In genomic region chr22:30317778-30318177, GRCh38 we compare ENCODE assay signal across 17 cellular contexts. TPM values are rescaled to one million over a fixed set of nuclear protein-coding genes. Genes with fewer than 3 reads are reported as not detected.
DNase-seq lines count a peak whose midpoint lies in the region; ATAC-seq lines count a peak whose summit lies in the region.
"Had no signal": no experiment of that assay in that cellular context is flagged by ENCODE, and none has a peak within 500 bp of the region (broad histone marks: within the 10 kb centered on the region; RNA-seq: fewer than 3 reads in every experiment).

No MANE protein-coding gene starts in this region.

- no peak overlapping the region for H4K8ac ChIP-seq in trophoblast cell (ENCODE audit: low read depth, low read length)

- peaks cover 45% of the 10 kb centered on the region for H3K36me3 Mint-ChIP-seq in CD4-positive, CD25-positive, alpha-beta regulatory T cell
- H3K36me3 Mint-ChIP-seq in CD8-positive, alpha-beta memory T cell: peaks cover 0 to 44% (median 11%) of the 10 kb centered on the region in 3 donors
- H3K36me3 Mint-ChIP-seq in dendritic cell treated with granulocyte-macrophage colony-stimulating factor and Interleukin-4, amounts not matched to agents 40 ng/mL and 50 ng/mL, for 4 days (ENCODE audit: low read depth): peaks cover 87% of the 10 kb centered on the region
- H3K36me3 Mint-ChIP-seq: mesothelial cell of epicardium had no signal

- peaks cover 24% of the 10 kb centered on the region for H3K36me3 ChIP-seq in CD4-positive, CD25-positive, alpha-beta regulatory T cell (ENCODE audit: control insufficient read depth, insufficient read depth, low read length)
- peaks cover 13% of the 10 kb centered on the region for H3K36me3 ChIP-seq in CD8-positive, alpha-beta memory T cell (ENCODE audit: insufficient read depth, low read length)
- H3K36me3 ChIP-seq in trophoblast cell (ENCODE audit: control insufficient read depth in 1 of 2, insufficient read depth in 2 of 2, low read length in 2 of 2): peaks cover 32 to 45% of the 10 kb centered on the region in 2 experiments

- H3K4me1 Mint-ChIP-seq in CD4-positive, CD25-positive, alpha-beta regulatory T cell: peaks cover 24 to 96% (median 77%) of the 10 kb centered on the region in 4 donors
- H3K4me1 Mint-ChIP-seq in CD8-positive, alpha-beta memory T cell: peaks cover 89 to 95% (median 94%) of the 10 kb centered on the region in 3 donors
- peaks cover 94% of the 10 kb centered on the region for H3K4me1 Mint-ChIP-seq in dendritic cell treated with granulocyte-macrophage colony-stimulating factor and Interleukin-4, amounts not matched to agents 40 ng/mL and 50 ng/mL, for 4 days (ENCODE audit: low read depth)

- POLR2A ChIA-PET in CD8-positive, alpha-beta memory T cell (lab: Charles Lee): no interaction called here

- H3K23ac ChIP-seq in trophoblast cell (ENCODE audit: low read length): no peak overlapping the region

- H2AFZ ChIP-seq in trophoblast cell (ENCODE audit: insufficient read depth, low read length, poor library complexity): no peak overlapping the region

- no peak overlapping the region for H2AK5ac ChIP-seq in trophoblast cell (ENCODE audit: low read length)

- no peak overlapping the region for H2BK120ac ChIP-seq in trophoblast cell (ENCODE audit: insufficient read depth, low read length, poor library complexity)

- H3K27me3 Mint-ChIP-seq in CD4-positive, CD25-positive, alpha-beta regulatory T cell: no peaks in the 10 kb centered on the region
- no peaks in the 10 kb centered on the region for H3K27me3 Mint-ChIP-seq in CD8-positive, alpha-beta memory T cell
- H3K27me3 Mint-ChIP-seq in dendritic cell treated with granulocyte-macrophage colony-stimulating factor and Interleukin-4, amounts not matched to agents 40 ng/mL and 50 ng/mL, for 4 days: no peaks in the 10 kb centered on the region
- H3K27me3 Mint-ChIP-seq: activated CD4-positive, alpha-beta T cell treated with anti-CD3 and anti-CD28 coated beads, Interleukin-2, amount 10 ng/mL, durations not matched to agents 24 days and 14 days had no signal

- H3K4me1 ChIP-seq in CD4-positive, CD25-positive, alpha-beta regulatory T cell (ENCODE audit: control insufficient read depth, insufficient read depth, low read length, poor library complexity, severe bottlenecking): peaks cover 99% of the 10 kb centered on the region
- peaks cover 100% of the 10 kb centered on the region for H3K4me1 ChIP-seq in CD8-positive, alpha-beta memory T cell (ENCODE audit: insufficient read depth, low read length)
- H3K4me1 ChIP-seq in trophoblast cell (ENCODE audit: control insufficient read depth in 1 of 2, insufficient read depth in 2 of 2, low read length in 2 of 2): peaks cover 53 to 64% of the 10 kb centered on the region in 2 experiments

- no peak overlapping the region for H2BK5ac ChIP-seq in trophoblast cell (ENCODE audit: low read depth, low read length, poor library complexity)

- no peak overlapping the region for H4K91ac ChIP-seq in trophoblast cell (ENCODE audit: low read depth, low read length)

- H3K79me2 ChIP-seq in trophoblast cell (ENCODE audit: control insufficient read depth, insufficient read depth, low read length, poor library complexity): peaks cover 31% of the 10 kb centered on the region

- no peak overlapping the region for H4K12ac ChIP-seq in trophoblast cell (ENCODE audit: low read depth, low read length)

- H3K9ac ChIP-seq in trophoblast cell (ENCODE audit: low read length): no peak overlapping the region

- H3K4me2 ChIP-seq in trophoblast cell (ENCODE audit: low read length): no peak overlapping the region

- H2BK12ac ChIP-seq in trophoblast cell (ENCODE audit: low read length): no peak overlapping the region

- H3K4me3 ChIP-seq in CD4-positive, CD25-positive, alpha-beta regulatory T cell (ENCODE audit: low read depth, low read length): no peak overlapping the region
- H3K4me3 ChIP-seq in CD8-positive, alpha-beta memory T cell (ENCODE audit: low read length): no peak overlapping the region
- no peak overlapping the region for H3K4me3 ChIP-seq in trophoblast cell (ENCODE audit: low read depth, low read length)
- H3K4me3 ChIP-seq: tibial artery had no signal

- ATAC-seq in CD4-positive, CD25-positive, alpha-beta regulatory T cell (ENCODE audit: low read depth in 2 of 2): no peak
- ATAC-seq in HG03175 (IDR thresholded peaks at IDR 0.05; ENCODE audit: unreplicated experiment) (no peak), HG03378 (IDR thresholded peaks at IDR 0.05; ENCODE audit: unreplicated experiment) (no peak)
- ATAC-seq: Right ventricle myocardium inferior had no signal

- H3K27ac ChIP-seq in CD4-positive, CD25-positive, alpha-beta regulatory T cell (ENCODE audit: insufficient read depth, low read length, poor library complexity, severe bottlenecking): no peak overlapping the region
- no peak overlapping the region for H3K27ac ChIP-seq in CD8-positive, alpha-beta memory T cell (ENCODE audit: low read depth, low read length)
- peak overlapping the region; percentile 29 for H3K27ac ChIP-seq in trophoblast cell (ENCODE audit: low read depth, low read length)

- H3K4ac ChIP-seq in trophoblast cell (ENCODE audit: low read depth, low read length): peak overlapping the region; percentile 31

- no peak for DNase-seq in CD4-positive, CD25-positive, alpha-beta regulatory T cell
- DNase-seq in CD8-positive, alpha-beta memory T cell: no peak
- DNase-seq in trophoblast cell: no peak
- DNase-seq in GM19238 (ENCODE audit: insufficient read length, low spot score): no peak
- DNase-seq: activated CD4-positive, alpha-beta T cell treated with anti-CD3 and anti-CD28 coated beads, Interleukin-2, amount 10 ng/mL, durations not matched to agents 24 days and 14 days; erythroblast; NCI-H1417 treated with DMSO at 0.1 percent for 48 hours; NCI-H526 treated with DMSO at 0.1 percent for 48 hours; SW 1271; tibial artery had no signal

- H3K9me3 Mint-ChIP-seq in CD4-positive, CD25-positive, alpha-beta regulatory T cell: peaks cover 0 to under 1% (median 0%) of the 10 kb centered on the region in 7 donors
- no peaks in the 10 kb centered on the region for H3K9me3 Mint-ChIP-seq in CD8-positive, alpha-beta memory T cell
- no peaks in the 10 kb centered on the region for H3K9me3 Mint-ChIP-seq in dendritic cell treated with granulocyte-macrophage colony-stimulating factor and Interleukin-4, amounts not matched to agents 40 ng/mL and 50 ng/mL, for 4 days
- H3K9me3 Mint-ChIP-seq: activated CD4-positive, alpha-beta T cell treated with anti-CD3 and anti-CD28 coated beads, Interleukin-2, amount 10 ng/mL, durations not matched to agents 24 days and 14 days; mesothelial cell of epicardium had no signal

- H3K79me1 ChIP-seq in trophoblast cell (ENCODE audit: low read length): peaks cover 16% of the 10 kb centered on the region

- H3K9me3 ChIP-seq in CD4-positive, CD25-positive, alpha-beta regulatory T cell (ENCODE audit: control insufficient read depth in 2 of 2, low read length in 2 of 2): no peaks in the 10 kb centered on the region
- no peaks in the 10 kb centered on the region for H3K9me3 ChIP-seq in CD8-positive, alpha-beta memory T cell (ENCODE audit: low read length)
- H3K9me3 ChIP-seq in trophoblast cell (ENCODE audit: insufficient read depth, low read depth, low read length): no peaks in the 10 kb centered on the region
- H3K9me3 ChIP-seq: tibial artery had no signal

- H3K27me3 ChIP-seq in CD4-positive, CD25-positive, alpha-beta regulatory T cell (ENCODE audit: control insufficient read depth, insufficient read depth, low read length): no peaks in the 10 kb centered on the region
- H3K27me3 ChIP-seq in CD8-positive, alpha-beta memory T cell (ENCODE audit: insufficient read depth, low read length, poor library complexity, severe bottlenecking): no peaks in the 10 kb centered on the region
- H3K27me3 ChIP-seq in trophoblast cell (ENCODE audit: insufficient read depth, low read length): no peaks in the 10 kb centered on the region
- H3K27me3 ChIP-seq: tibial artery had no signal

- H3K27ac Mint-ChIP-seq in CD4-positive, CD25-positive, alpha-beta regulatory T cell: peak overlapping the region; percentile 81 to 92 (median 89)
- H3K27ac Mint-ChIP-seq in CD8-positive, alpha-beta memory T cell: peak overlapping the region in 7 of 8 donors; percentile 42 to 80 (median 74)
- peak overlapping the region; percentile 48 for H3K27ac Mint-ChIP-seq in dendritic cell treated with granulocyte-macrophage colony-stimulating factor and Interleukin-4, amounts not matched to agents 40 ng/mL and 50 ng/mL, for 4 days
- H3K27ac Mint-ChIP-seq: mesothelial cell of epicardium had no signal

- H3K18ac ChIP-seq in trophoblast cell (ENCODE audit: low read length): peak overlapping the region; percentile 24

- intact Hi-C loops in dendritic cell treated with granulocyte-macrophage colony-stimulating factor and Interleukin-4, amounts not matched to agents 40 ng/mL and 50 ng/mL, for 4 days (cut with micrococcal nuclease): no loop called here

- no CpG with 5 or more reads among the region's 1 CpG for WGBS in trophoblast cell (ENCODE audit: extremely low coverage, insufficient coverage, insufficient read length)

- no peak overlapping the region for H3K14ac ChIP-seq in trophoblast cell (ENCODE audit: low read length)

- H3K4me3 Mint-ChIP-seq in CD4-positive, CD25-positive, alpha-beta regulatory T cell: peak overlapping the region in 3 of 4 donors; percentile 60 to 75 (median 71)
- peak overlapping the region in 3 of 7 donors; percentile 44 to 49 (median 48) for H3K4me3 Mint-ChIP-seq in CD8-positive, alpha-beta memory T cell
- H3K4me3 Mint-ChIP-seq in dendritic cell treated with granulocyte-macrophage colony-stimulating factor and Interleukin-4, amounts not matched to agents 40 ng/mL and 50 ng/mL, for 4 days: no peak overlapping the region
- H3K4me3 Mint-ChIP-seq: activated CD4-positive, alpha-beta T cell treated with anti-CD3 and anti-CD28 coated beads, Interleukin-2, amount 10 ng/mL, durations not matched to agents 24 days and 14 days; mesothelial cell of epicardium had no signal

- CTCF ChIA-PET in CD8-positive, alpha-beta memory T cell (lab: Charles Lee): interaction anchor here (1.4 to 4.7 kb wide), 2 partner anchors 9 to 29 kb away, joined by 6 to 26 read pairs; partner anchors contain the start of genes CASTOR1 and TBC1D10A

RNA-seq across cellular contexts. Expression of gene TBC1D10A, which starts 9.0 kb away (rescaled TPM):
- total RNA-seq in CD4-positive, CD25-positive, alpha-beta regulatory T cell: 67.5 TPM
- polyA plus RNA-seq in CD4-positive, CD25-positive, alpha-beta regulatory T cell: 10 to 100 TPM; 44.2 to 58.0 (median 47.4) TPM
- total RNA-seq in CD8-positive, alpha-beta memory T cell: 10 to 100 TPM; 14.7 to 17.3 TPM
- polyA plus RNA-seq in CD8-positive, alpha-beta memory T cell: 55.2 TPM
- 43.9 and 46.1 TPM in 2 replicates for polyA plus RNA-seq in trophoblast cell (2013)

RNA-seq across cellular contexts. Expression of gene CASTOR1, which starts 28.5 kb away (rescaled TPM):
- total RNA-seq in CD4-positive, CD25-positive, alpha-beta regulatory T cell: 18.7 TPM
- 10 to 100 TPM; 10.9 to 16.4 (median 12.1) TPM for polyA plus RNA-seq in CD4-positive, CD25-positive, alpha-beta regulatory T cell
- total RNA-seq in CD8-positive, alpha-beta memory T cell: 1 to 10 TPM; 4.0 to 5.3 TPM
- polyA plus RNA-seq in CD8-positive, alpha-beta memory T cell: 17.8 TPM
- 41.1 and 44.2 TPM in 2 replicates for polyA plus RNA-seq in trophoblast cell (2013)

RNA-seq across cellular contexts. Expression of gene SF3A1, which starts 38.9 kb away (rescaled TPM):
- 389 TPM for total RNA-seq in CD4-positive, CD25-positive, alpha-beta regulatory T cell
- 10 to 100 TPM; 66.6 to 78.6 (median 75.1) TPM for polyA plus RNA-seq in CD4-positive, CD25-positive, alpha-beta regulatory T cell
- total RNA-seq in CD8-positive, alpha-beta memory T cell: 100 to 1,000 TPM; 235 to 241 TPM
- 139 TPM for polyA plus RNA-seq in CD8-positive, alpha-beta memory T cell
- 188 and 193 TPM in 2 replicates for polyA plus RNA-seq in trophoblast cell (2013)

RNA-seq across cellular contexts. Expression of gene CCDC157, which starts 39.0 kb away (rescaled TPM):
- 7.1 TPM for total RNA-seq in CD4-positive, CD25-positive, alpha-beta regulatory T cell
- 1 to 10 TPM; 1.3 to 2.4 (median 1.9) TPM for polyA plus RNA-seq in CD4-positive, CD25-positive, alpha-beta regulatory T cell
- 1 to 10 TPM; 2.7 to 2.9 TPM for total RNA-seq in CD8-positive, alpha-beta memory T cell
- polyA plus RNA-seq in CD8-positive, alpha-beta memory T cell: 1.4 TPM
- 1.8 and 2.1 TPM in 2 replicates for polyA plus RNA-seq in trophoblast cell (2013)

RNA-seq across cellular contexts. Expression of gene OSM, which starts 51.1 kb away (rescaled TPM):
- 24.0 TPM for total RNA-seq in CD4-positive, CD25-positive, alpha-beta regulatory T cell
- 1 to 10 TPM; 2.4 to 7.0 (median 4.8) TPM for polyA plus RNA-seq in CD4-positive, CD25-positive, alpha-beta regulatory T cell
- total RNA-seq in CD8-positive, alpha-beta memory T cell: 10 to 100 TPM; 18.9 to 20.7 TPM
- polyA plus RNA-seq in CD8-positive, alpha-beta memory T cell: 16.4 TPM
- 0.19 and 0.25 TPM in 2 replicates for polyA plus RNA-seq in trophoblast cell (2013)
- total RNA-seq: H4, kidney epithelial cell, mesothelial cell of epicardium had no signal
